25 cellular contexts compared by ENCODE assay signal in genomic region chr13:59266478-59267063, GRCh38.
"Had no signal": no experiment of that assay in that cellular context is flagged by ENCODE, and none has a peak within 500 bp of the region (broad histone marks: within the 10 kb centered on the region; RNA-seq: fewer than 3 reads in every experiment).

No MANE protein-coding gene starts in this region.

- H3K4me3 ChIP-seq: body of pancreas, gastroesophageal sphincter, left ventricle myocardium inferior, mucosa of descending colon, skin epidermis, thoracic aorta, uterus had no signal

- H3K4me3 Mint-ChIP-seq: activated B cell treated with CpG ODN at 0.5 μM for 24 hours; activated T-cell treated with anti-CD3 and anti-CD28 coated beads, Interleukin-2, amount 50 U/mL, for 72 hours; natural killer cell treated with Interleukin-12 subunit alpha and Interleukin-12 subunit beta and Interleukin-15 and Interleukin-18, amount 100 ng/mL, for 72 hours; T-helper 2 cell treated with Interferon-gamma antibody and Interleukin-4, amounts not matched to agents 5 μg/mL and 100 μg/mL, for 36 hours had no signal

- H3K27me3 Mint-ChIP-seq: activated B cell treated with CpG ODN at 0.5 μM for 24 hours; natural killer cell treated with Interleukin-12 subunit alpha and Interleukin-12 subunit beta and Interleukin-15 and Interleukin-18, amount 100 ng/mL, for 72 hours had no signal

- H3K4me1 Mint-ChIP-seq: activated B cell treated with CpG ODN at 0.5 μM for 24 hours had no signal

- H3K27ac Mint-ChIP-seq: activated B cell treated with CpG ODN at 0.5 μM for 24 hours; activated naive CD4-positive, alpha-beta T cell treated with anti-CD3 and anti-CD28 coated beads, Interleukin-2, amount 50 U/mL, for 72 hours; activated T-cell treated with anti-CD3 and anti-CD28 coated beads, Interleukin-2, amount 50 U/mL, for 72 hours; natural killer cell treated with Interleukin-12 subunit alpha and Interleukin-12 subunit beta and Interleukin-15 and Interleukin-18, amount 100 ng/mL, for 72 hours; T-helper 2 cell treated with Interferon-gamma antibody and Interleukin-4, amounts not matched to agents 5 μg/mL and 100 μg/mL, for 36 hours had no signal

- DNase-seq: activated B cell treated with CpG ODN at 0.5 μM for 24 hours; activated CD4-positive, alpha-beta T cell treated with anti-CD3 and anti-CD28 coated beads, Interleukin-2, amount 50 U/mL, for 1 hour; activated naive CD4-positive, alpha-beta T cell; activated T-cell treated with anti-CD3 and anti-CD28 coated beads for 4 hours; activated T-cell treated with anti-CD3 and anti-CD28 coated beads, Interleukin-2, amount 50 U/mL, for 72 hours; anterior cingulate cortex; body of pancreas; head of caudate nucleus; hippocampal formation; left ventricle myocardium inferior; mucosa of descending colon; posterior cingulate gyrus; stimulated activated CD4-positive, alpha-beta T cell treated with anti-CD3 and anti-CD28 coated beads, Interleukin-12 subunit alpha, Interleukin-12 subunit beta, amount 100 ng/mL, for 4 hours; stimulated activated CD4-positive, alpha-beta T cell treated with anti-CD3 and anti-CD28 coated beads, Interleukin-4, amount 100 ng/mL, for 1 hour; stimulated activated naive CD8-positive, alpha-beta T cell treated with anti-CD3 and anti-CD28 coated beads, Interleukin-15, Interleukin-2, amounts not matched to agents 100 U/mL and 50 U/mL, for 24 hours; T-helper 1 cell; uterus had no signal

- H3K27me3 ChIP-seq: body of pancreas, gastroesophageal sphincter, uterus had no signal

- FAIRE-seq: endometrium had no signal

- H3K36me3 ChIP-seq: gastroesophageal sphincter, left ventricle myocardium inferior, thoracic aorta, uterus had no signal

- H3K36me3 Mint-ChIP-seq: activated naive CD4-positive, alpha-beta T cell treated with anti-CD3 and anti-CD28 coated beads, Interleukin-2, amount 50 U/mL, for 72 hours; natural killer cell treated with Interleukin-12 subunit alpha and Interleukin-12 subunit beta and Interleukin-15 and Interleukin-18, amount 100 ng/mL, for 72 hours had no signal

- ATAC-seq: activated naive CD4-positive, alpha-beta T cell treated with anti-CD3 and anti-CD28 coated beads, Interleukin-2, amount 50 U/mL, for 72 hours; activated T-cell treated with anti-CD3 and anti-CD28 coated beads, Interleukin-2, amount 50 U/mL, for 72 hours; body of pancreas; gastroesophageal sphincter; mucosa of descending colon; natural killer cell treated with Interleukin-12 subunit alpha and Interleukin-12 subunit beta and Interleukin-15 and Interleukin-18, amount 100 ng/mL, for 72 hours; sciatic nerve; stimulated activated naive CD8-positive, alpha-beta T cell treated with anti-CD3 and anti-CD28 coated beads, Interleukin-15, Interleukin-2, amounts not matched to agents 100 U/mL and 50 U/mL, for 24 hours had no signal

- H3K9me3 Mint-ChIP-seq: activated B cell treated with CpG ODN at 0.5 μM for 24 hours; T-helper 2 cell treated with Interferon-gamma antibody and Interleukin-4, amounts not matched to agents 5 μg/mL and 100 μg/mL, for 36 hours had no signal
